Comparison of ENCODE assay signal across 1 cellular context in the genomic region with DNA sequence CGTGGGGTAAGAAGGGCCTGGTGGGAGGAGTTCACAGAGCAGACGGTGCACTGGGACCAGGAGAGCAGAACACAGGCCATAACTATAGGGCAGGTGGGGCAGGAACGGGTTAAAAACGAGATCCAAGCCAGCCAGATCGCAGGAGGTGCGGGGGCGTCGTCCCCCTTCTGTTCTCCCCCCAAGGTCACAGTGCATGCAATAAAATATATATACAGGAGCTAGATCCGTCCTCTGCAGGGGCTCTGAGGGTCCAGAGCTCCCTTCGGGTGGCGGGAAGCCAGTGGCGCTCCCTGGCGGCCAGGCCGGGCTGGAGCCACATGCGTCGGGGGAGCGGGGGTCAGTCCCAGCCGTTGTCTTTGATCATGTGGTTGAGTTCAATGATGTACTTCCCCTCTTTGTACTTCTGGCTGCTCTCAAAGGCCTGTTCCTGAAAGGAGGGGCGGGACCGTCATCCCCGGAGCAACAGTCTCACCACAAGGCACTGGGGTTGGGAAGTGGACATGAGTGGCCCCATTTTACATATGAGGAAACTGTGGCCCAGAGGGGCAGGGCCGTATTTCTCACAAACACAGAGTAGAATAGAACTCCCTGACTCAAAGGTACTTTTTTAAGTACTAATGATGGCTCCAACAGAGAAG.
TF ChIP-seq lines count a peak whose summit lies in the region.

No MANE protein-coding gene starts in this region.

TF ChIP-seq in HepG2, 621 proteins besides CTCF, POLR2A, EP300 and RAD21 (continues in another document):
- TF ChIP-seq PRPF4 (IDR thresholded peaks at IDR 0.05; ENCODE audit: low read depth, low read length, poor library complexity, severe bottlenecking), result no peak
- TF ChIP-seq ZNF878 (CRISPR knock-in tag; IDR thresholded peaks at IDR 0.05), result no peak
- TF ChIP-seq ZNF160 (CRISPR knock-in tag; IDR thresholded peaks at IDR 0.05), result no peak
- TF ChIP-seq, protein P1, sequence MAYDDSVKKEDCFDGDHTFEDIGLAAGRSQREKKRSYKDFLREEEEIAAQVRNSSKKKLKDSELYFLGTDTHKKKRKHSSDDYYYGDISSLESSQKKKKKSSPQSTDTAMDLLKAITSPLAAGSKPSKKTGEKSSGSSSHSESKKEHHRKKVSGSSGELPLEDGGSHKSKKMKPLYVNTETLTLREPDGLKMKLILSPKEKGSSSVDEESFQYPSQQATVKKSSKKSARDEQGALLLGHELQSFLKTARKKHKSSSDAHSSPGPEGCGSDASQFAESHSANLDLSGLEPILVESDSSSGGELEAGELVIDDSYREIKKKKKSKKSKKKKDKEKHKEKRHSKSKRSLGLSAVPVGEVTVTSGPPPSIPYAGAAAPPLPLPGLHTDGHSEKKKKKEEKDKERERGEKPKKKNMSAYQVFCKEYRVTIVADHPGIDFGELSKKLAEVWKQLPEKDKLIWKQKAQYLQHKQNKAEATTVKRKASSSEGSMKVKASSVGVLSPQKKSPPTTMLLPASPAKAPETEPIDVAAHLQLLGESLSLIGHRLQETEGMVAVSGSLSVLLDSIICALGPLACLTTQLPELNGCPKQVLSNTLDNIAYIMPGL (CRISPR knock-in tag; IDR thresholded peaks at IDR 0.05; ENCODE audit: borderline replicate concordance in 1 of 2, low read depth in 1 of 2), result peak; percentile 80 to 95
- no peak for TF ChIP-seq TBX2 (CRISPR knock-in tag; IDR thresholded peaks at IDR 0.05; ENCODE audit: borderline replicate concordance)
- TF ChIP-seq, protein P2, sequence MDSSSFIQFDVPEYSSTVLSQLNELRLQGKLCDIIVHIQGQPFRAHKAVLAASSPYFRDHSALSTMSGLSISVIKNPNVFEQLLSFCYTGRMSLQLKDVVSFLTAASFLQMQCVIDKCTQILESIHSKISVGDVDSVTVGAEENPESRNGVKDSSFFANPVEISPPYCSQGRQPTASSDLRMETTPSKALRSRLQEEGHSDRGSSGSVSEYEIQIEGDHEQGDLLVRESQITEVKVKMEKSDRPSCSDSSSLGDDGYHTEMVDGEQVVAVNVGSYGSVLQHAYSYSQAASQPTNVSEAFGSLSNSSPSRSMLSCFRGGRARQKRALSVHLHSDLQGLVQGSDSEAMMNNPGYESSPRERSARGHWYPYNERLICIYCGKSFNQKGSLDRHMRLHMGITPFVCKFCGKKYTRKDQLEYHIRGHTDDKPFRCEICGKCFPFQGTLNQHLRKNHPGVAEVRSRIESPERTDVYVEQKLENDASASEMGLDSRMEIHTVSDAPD (CRISPR knock-in tag; IDR thresholded peaks at IDR 0.05), result no peak
- TF ChIP-seq RFX3 (CRISPR knock-in tag; IDR thresholded peaks at IDR 0.05), result no peak
- TF ChIP-seq, protein P3, sequence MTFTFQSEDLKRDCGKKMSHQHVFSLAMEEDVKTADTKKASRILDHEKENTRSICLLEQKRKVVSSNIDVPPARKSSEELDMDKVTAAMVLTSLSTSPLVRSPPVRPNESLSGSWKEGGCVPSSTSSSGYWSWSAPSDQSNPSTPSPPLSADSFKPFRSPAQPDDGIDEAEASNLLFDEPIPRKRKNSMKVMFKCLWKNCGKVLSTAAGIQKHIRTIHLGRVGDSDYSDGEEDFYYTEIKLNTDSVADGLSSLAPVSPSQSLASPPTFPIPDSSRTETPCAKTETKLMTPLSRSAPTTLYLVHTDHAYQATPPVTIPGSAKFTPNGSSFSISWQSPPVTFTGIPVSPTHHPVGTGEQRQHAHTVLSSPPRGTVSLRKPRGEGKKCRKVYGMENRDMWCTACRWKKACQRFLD (CRISPR knock-in tag; IDR thresholded peaks at IDR 0.05; ENCODE audit: borderline replicate concordance), result no peak
- TF ChIP-seq ZNF775 (CRISPR knock-in tag; IDR thresholded peaks at IDR 0.05; ENCODE audit: borderline replicate concordance), result peak; percentile 90; the same call in 1 of the 2 replicates
- peak; percentile 73 for TF ChIP-seq CBFB (CRISPR knock-in tag; IDR thresholded peaks at IDR 0.05)
- no peak for TF ChIP-seq NONO (IDR thresholded peaks at IDR 0.05)
- peak; percentile 44; the same call in 1 of the 2 replicates for TF ChIP-seq NONO (CRISPR knock-in tag; conservative IDR thresholded peaks at IDR 0.05)
- no peak for TF ChIP-seq ATRX (CRISPR knock-in tag; IDR thresholded peaks at IDR 0.05; ENCODE audit: borderline replicate concordance)
- TF ChIP-seq, protein P4, sequence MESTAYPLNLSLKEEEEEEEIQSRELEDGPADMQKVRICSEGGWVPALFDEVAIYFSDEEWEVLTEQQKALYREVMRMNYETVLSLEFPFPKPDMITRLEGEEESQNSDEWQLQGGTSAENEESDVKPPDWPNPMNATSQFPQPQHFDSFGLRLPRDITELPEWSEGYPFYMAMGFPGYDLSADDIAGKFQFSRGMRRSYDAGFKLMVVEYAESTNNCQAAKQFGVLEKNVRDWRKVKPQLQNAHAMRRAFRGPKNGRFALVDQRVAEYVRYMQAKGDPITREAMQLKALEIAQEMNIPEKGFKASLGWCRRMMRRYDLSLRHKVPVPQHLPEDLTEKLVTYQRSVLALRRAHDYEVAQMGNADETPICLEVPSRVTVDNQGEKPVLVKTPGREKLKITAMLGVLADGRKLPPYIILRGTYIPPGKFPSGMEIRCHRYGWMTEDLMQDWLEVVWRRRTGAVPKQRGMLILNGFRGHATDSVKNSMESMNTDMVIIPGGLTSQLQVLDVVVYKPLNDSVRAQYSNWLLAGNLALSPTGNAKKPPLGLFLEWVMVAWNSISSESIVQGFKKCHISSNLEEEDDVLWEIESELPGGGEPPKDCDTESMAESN (CRISPR knock-in tag; conservative IDR thresholded peaks at IDR 0.05), result peak; percentile 41; the same call in 1 of the 2 replicates
- no peak for TF ChIP-seq EZH2 (conservative IDR thresholded peaks at IDR 0.05; ENCODE audit: low read depth, low read length)
- no peak for TF ChIP-seq ZNF17 (CRISPR knock-in tag; IDR thresholded peaks at IDR 0.05)
- no peak for TF ChIP-seq HNRNPH1 (optimal IDR thresholded peaks at IDR 0.05; ENCODE audit: low read depth, low read length)
- TF ChIP-seq THYN1 (CRISPR knock-in tag; IDR thresholded peaks at IDR 0.05; ENCODE audit: borderline replicate concordance, low read depth), result no peak
- no peak for TF ChIP-seq ZNF496 (CRISPR knock-in tag; IDR thresholded peaks at IDR 0.05; ENCODE audit: insufficient replicate concordance)
- no peak for TF ChIP-seq SIN3A (IDR thresholded peaks at IDR 0.05; ENCODE audit: borderline replicate concordance, low read depth, low read length)
- peak; percentile 99 for TF ChIP-seq ZSCAN29 (CRISPR knock-in tag; conservative IDR thresholded peaks at IDR 0.05)
- no peak for TF ChIP-seq ARNT (IDR thresholded peaks at IDR 0.05)
- TF ChIP-seq, protein P5, sequence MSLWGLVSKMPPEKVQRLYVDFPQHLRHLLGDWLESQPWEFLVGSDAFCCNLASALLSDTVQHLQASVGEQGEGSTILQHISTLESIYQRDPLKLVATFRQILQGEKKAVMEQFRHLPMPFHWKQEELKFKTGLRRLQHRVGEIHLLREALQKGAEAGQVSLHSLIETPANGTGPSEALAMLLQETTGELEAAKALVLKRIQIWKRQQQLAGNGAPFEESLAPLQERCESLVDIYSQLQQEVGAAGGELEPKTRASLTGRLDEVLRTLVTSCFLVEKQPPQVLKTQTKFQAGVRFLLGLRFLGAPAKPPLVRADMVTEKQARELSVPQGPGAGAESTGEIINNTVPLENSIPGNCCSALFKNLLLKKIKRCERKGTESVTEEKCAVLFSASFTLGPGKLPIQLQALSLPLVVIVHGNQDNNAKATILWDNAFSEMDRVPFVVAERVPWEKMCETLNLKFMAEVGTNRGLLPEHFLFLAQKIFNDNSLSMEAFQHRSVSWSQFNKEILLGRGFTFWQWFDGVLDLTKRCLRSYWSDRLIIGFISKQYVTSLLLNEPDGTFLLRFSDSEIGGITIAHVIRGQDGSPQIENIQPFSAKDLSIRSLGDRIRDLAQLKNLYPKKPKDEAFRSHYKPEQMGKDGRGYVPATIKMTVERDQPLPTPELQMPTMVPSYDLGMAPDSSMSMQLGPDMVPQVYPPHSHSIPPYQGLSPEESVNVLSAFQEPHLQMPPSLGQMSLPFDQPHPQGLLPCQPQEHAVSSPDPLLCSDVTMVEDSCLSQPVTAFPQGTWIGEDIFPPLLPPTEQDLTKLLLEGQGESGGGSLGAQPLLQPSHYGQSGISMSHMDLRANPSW (CRISPR knock-in tag; IDR thresholded peaks at IDR 0.05; ENCODE audit: borderline replicate concordance), result no peak
- TF ChIP-seq KDM2A (CRISPR knock-in tag; IDR thresholded peaks at IDR 0.05; ENCODE audit: borderline replicate concordance, low read depth), result peak; percentile 54; the same call in 1 of the 2 replicates
- TF ChIP-seq, protein P6, sequence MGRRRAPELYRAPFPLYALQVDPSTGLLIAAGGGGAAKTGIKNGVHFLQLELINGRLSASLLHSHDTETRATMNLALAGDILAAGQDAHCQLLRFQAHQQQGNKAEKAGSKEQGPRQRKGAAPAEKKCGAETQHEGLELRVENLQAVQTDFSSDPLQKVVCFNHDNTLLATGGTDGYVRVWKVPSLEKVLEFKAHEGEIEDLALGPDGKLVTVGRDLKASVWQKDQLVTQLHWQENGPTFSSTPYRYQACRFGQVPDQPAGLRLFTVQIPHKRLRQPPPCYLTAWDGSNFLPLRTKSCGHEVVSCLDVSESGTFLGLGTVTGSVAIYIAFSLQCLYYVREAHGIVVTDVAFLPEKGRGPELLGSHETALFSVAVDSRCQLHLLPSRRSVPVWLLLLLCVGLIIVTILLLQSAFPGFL (CRISPR knock-in tag; IDR thresholded peaks at IDR 0.05), result no peak; the same call in 1 of the 2 replicates
- TF ChIP-seq SATB2 (CRISPR knock-in tag; IDR thresholded peaks at IDR 0.05), result peak; percentile 36
- no peak for TF ChIP-seq SRSF1 (optimal IDR thresholded peaks at IDR 0.05; ENCODE audit: low read depth, low read length)
- no peak for TF ChIP-seq ZNF451 (CRISPR knock-in tag; IDR thresholded peaks at IDR 0.05)
- TF ChIP-seq, protein P7, sequence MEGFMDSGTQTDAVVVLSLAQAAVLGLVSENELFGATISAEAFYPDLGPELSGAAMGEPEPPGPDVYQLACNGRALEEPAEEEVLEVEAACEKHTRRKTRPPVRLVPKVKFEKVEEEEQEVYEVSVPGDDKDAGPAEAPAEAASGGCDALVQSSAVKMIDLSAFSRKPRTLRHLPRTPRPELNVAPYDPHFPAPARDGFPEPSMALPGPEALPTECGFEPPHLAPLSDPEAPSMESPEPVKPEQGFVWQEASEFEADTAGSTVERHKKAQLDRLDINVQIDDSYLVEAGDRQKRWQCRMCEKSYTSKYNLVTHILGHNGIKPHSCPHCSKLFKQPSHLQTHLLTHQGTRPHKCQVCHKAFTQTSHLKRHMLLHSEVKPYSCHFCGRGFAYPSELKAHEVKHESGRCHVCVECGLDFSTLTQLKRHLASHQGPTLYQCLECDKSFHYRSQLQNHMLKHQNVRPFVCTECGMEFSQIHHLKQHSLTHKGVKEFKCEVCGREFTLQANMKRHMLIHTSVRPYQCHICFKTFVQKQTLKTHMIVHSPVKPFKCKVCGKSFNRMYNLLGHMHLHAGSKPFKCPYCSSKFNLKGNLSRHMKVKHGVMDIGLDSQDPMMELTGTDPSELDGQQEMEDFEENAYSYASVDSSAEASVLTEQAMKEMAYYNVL (CRISPR knock-in tag; IDR thresholded peaks at IDR 0.05; ENCODE audit: borderline replicate concordance), result 0 out of 2 replicates have a peak, but pooled peaks have one; percentile 41
- TF ChIP-seq, protein P8, sequence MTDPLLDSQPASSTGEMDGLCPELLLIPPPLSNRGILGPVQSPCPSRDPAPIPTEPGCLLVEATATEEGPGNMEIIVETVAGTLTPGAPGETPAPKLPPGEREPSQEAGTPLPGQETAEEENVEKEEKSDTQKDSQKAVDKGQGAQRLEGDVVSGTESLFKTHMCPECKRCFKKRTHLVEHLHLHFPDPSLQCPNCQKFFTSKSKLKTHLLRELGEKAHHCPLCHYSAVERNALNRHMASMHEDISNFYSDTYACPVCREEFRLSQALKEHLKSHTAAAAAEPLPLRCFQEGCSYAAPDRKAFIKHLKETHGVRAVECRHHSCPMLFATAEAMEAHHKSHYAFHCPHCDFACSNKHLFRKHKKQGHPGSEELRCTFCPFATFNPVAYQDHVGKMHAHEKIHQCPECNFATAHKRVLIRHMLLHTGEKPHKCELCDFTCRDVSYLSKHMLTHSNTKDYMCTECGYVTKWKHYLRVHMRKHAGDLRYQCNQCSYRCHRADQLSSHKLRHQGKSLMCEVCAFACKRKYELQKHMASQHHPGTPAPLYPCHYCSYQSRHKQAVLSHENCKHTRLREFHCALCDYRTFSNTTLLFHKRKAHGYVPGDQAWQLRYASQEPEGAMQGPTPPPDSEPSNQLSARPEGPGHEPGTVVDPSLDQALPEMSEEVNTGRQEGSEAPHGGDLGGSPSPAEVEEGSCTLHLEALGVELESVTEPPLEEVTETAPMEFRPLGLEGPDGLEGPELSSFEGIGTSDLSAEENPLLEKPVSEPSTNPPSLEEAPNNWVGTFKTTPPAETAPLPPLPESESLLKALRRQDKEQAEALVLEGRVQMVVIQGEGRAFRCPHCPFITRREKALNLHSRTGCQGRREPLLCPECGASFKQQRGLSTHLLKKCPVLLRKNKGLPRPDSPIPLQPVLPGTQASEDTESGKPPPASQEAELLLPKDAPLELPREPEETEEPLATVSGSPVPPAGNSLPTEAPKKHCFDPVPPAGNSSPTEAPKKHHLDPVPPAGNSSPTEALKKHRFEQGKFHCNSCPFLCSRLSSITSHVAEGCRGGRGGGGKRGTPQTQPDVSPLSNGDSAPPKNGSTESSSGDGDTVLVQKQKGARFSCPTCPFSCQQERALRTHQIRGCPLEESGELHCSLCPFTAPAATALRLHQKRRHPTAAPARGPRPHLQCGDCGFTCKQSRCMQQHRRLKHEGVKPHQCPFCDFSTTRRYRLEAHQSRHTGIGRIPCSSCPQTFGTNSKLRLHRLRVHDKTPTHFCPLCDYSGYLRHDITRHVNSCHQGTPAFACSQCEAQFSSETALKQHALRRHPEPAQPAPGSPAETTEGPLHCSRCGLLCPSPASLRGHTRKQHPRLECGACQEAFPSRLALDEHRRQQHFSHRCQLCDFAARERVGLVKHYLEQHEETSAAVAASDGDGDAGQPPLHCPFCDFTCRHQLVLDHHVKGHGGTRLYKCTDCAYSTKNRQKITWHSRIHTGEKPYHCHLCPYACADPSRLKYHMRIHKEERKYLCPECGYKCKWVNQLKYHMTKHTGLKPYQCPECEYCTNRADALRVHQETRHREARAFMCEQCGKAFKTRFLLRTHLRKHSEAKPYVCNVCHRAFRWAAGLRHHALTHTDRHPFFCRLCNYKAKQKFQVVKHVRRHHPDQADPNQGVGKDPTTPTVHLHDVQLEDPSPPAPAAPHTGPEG (CRISPR knock-in tag; IDR thresholded peaks at IDR 0.05), result peak; percentile 58; the same call in 1 of the 2 replicates
- TF ChIP-seq, protein P9, sequence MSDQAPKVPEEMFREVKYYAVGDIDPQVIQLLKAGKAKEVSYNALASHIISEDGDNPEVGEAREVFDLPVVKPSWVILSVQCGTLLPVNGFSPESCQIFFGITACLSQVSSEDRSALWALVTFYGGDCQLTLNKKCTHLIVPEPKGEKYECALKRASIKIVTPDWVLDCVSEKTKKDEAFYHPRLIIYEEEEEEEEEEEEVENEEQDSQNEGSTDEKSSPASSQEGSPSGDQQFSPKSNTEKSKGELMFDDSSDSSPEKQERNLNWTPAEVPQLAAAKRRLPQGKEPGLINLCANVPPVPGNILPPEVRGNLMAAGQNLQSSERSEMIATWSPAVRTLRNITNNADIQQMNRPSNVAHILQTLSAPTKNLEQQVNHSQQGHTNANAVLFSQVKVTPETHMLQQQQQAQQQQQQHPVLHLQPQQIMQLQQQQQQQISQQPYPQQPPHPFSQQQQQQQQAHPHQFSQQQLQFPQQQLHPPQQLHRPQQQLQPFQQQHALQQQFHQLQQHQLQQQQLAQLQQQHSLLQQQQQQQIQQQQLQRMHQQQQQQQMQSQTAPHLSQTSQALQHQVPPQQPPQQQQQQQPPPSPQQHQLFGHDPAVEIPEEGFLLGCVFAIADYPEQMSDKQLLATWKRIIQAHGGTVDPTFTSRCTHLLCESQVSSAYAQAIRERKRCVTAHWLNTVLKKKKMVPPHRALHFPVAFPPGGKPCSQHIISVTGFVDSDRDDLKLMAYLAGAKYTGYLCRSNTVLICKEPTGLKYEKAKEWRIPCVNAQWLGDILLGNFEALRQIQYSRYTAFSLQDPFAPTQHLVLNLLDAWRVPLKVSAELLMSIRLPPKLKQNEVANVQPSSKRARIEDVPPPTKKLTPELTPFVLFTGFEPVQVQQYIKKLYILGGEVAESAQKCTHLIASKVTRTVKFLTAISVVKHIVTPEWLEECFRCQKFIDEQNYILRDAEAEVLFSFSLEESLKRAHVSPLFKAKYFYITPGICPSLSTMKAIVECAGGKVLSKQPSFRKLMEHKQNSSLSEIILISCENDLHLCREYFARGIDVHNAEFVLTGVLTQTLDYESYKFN (CRISPR knock-in tag; conservative IDR thresholded peaks at IDR 0.05), result peak; percentile 68
